ENCODE assay signal across 21 cellular contexts in the genomic region with DNA sequence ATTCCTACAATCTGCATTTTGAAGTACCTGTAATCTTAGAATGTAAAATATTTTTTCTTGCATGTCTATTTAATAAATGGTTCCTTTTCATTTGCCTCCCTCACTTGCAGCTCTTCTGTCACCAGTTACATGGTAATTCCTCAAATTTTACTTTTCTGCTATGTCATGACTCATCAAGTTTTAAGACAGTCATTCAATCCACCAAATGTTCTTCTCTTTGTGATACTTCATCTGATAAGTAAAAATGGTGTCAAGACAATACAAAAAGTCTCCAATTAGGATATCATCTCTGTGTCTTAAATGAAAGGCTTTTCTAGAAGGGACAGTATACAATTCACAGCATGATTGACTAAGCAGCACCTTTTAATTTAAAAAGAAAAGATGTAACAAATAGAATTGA.
DNase-seq lines count a peak whose midpoint lies in the region; ATAC-seq, FAIRE-seq and TF ChIP-seq lines count a peak whose summit lies in the region.
"Had no signal": no experiment of that assay in that cellular context is flagged by ENCODE, and none has a peak within 500 bp of the region (broad histone marks: within the 10 kb centered on the region; RNA-seq: fewer than 3 reads in every experiment).

No MANE protein-coding gene starts in this region.

- ATAC-seq in HepG2 (no peak), right lobe of liver (no peak), K562 (peak; percentile 46), GM18511 (IDR thresholded peaks at IDR 0.05; ENCODE audit: unreplicated experiment) (no peak)
- ATAC-seq: CD8-positive, alpha-beta T cell; GM12878; HCT116 had no signal

- no peak overlapping the region for H2AFZ ChIP-seq in HepG2 (ENCODE audit: low read length)
- H2AFZ ChIP-seq in K562 (ENCODE audit: low read depth, low read length) = 0 out of 2 replicates have a peak overlapping the region, but pooled peaks have one; percentile 18
- H2AFZ ChIP-seq: GM23248 had no signal

- no peak for TF ChIP-seq CTCF in HepG2 (CRISPR knock-in tag; IDR thresholded peaks at IDR 0.05)
- TF ChIP-seq CTCF in right lobe of liver (IDR thresholded peaks at IDR 0.05) = no peak
- no peak for TF ChIP-seq CTCF in K562 (IDR thresholded peaks at IDR 0.05 in 2 of 3, conservative IDR thresholded peaks at IDR 0.05 in 1 of 3; ENCODE audit: insufficient read depth in 2 of 3, low read depth in 1 of 3, low read length in 3 of 3)

- no peak for TF ChIP-seq POLR2A in HepG2 (IDR thresholded peaks at IDR 0.05; ENCODE audit: insufficient read depth in 1 of 2, low read depth in 2 of 2, low read length in 2 of 2)
- no peak for TF ChIP-seq POLR2A in right lobe of liver (IDR thresholded peaks at IDR 0.05)
- TF ChIP-seq POLR2A in K562 (conservative IDR thresholded peaks at IDR 0.05) = no peak

- no peaks in the 10 kb centered on the region for H4K20me1 ChIP-seq in HepG2 (ENCODE audit: insufficient read depth, low read length)
- H4K20me1 ChIP-seq in K562 (replicated peaks; ENCODE audit: control insufficient read depth, insufficient read depth, low read length) = no peaks in the 10 kb centered on the region
- H4K20me1 ChIP-seq: BLaER1 had no signal

- BruUV-seq in HepG2 (replicated peaks; lab: Mats Ljungman, UMichigan) = no TSS peak
- no TSS peak for BruUV-seq in K562 (replicated peaks; lab: Mats Ljungman, UMichigan)

- H3K9me1 ChIP-seq in K562 (ENCODE audit: control insufficient read depth, insufficient read depth, low read length) = no peaks in the 10 kb centered on the region

- H3K4me2 ChIP-seq in HepG2 (ENCODE audit: low read depth, low read length) (no peak overlapping the region), K562 (ENCODE audit: insufficient read depth, low read length) (no peak overlapping the region)
- H3K4me2 ChIP-seq: BLaER1 had no signal

- POLR2A ChIA-PET in HepG2 (lab: Yijun Ruan, JAX) = no interaction called here
- POLR2A ChIA-PET in K562 (lab: Yijun Ruan, JAX) = no interaction called here

- no peaks in the 10 kb centered on the region for H3K27me3 ChIP-seq in HepG2 (ENCODE audit: control insufficient read depth in 1 of 2, insufficient read depth in 2 of 2, low read length in 2 of 2)
- H3K27me3 ChIP-seq in right lobe of liver = no peaks in the 10 kb centered on the region
- H3K27me3 ChIP-seq in K562 (ENCODE audit: control insufficient read depth in 2 of 2, insufficient read depth in 2 of 2, low read length in 2 of 2) = no peaks in the 10 kb centered on the region
- H3K27me3 ChIP-seq: BLaER1 had no signal

- H3K9ac ChIP-seq in HepG2 (ENCODE audit: insufficient read depth, low read depth, low read length) (no peak overlapping the region), K562 (ENCODE audit: insufficient read depth in 1 of 2, low read depth in 2 of 2, low read length in 2 of 2) (no peak overlapping the region)
- H3K9ac ChIP-seq: BLaER1, GM23248 had no signal

- CTCF ChIA-PET in HepG2 (lab: Yijun Ruan, JAX; ENCODE audit: low intra/inter-chr PET ratio, low total read pairs) (no interaction called here), K562 (lab: Yijun Ruan, JAX; ENCODE audit: low intra/inter-chr PET ratio) (no interaction called here)

- no peak for FAIRE-seq in HepG2 (lab: Jason Lieb, UNC)
- FAIRE-seq in K562 (lab: Jason Lieb, UNC) = no peak
- FAIRE-seq: D721Med, GM12878, GM19239 had no signal

- H3K27ac ChIP-seq in HepG2 (ENCODE audit: extremely low read length, insufficient read depth, low read length) (no peak overlapping the region), right lobe of liver (no peak overlapping the region), K562 (ENCODE audit: extremely low read depth, low read depth, low read length) (peak overlapping the region; percentile 25; the same call in 1 of the 3 replicates)
- H3K27ac ChIP-seq: BLaER1, C4-2B, GM23248 had no signal

- no peak overlapping the region for H3K4me3 ChIP-seq in HepG2 (replicated peaks in 1 of 3; ENCODE audit: insufficient read depth in 1 of 3, low read depth in 2 of 3, low read length in 3 of 3)
- no peak overlapping the region for H3K4me3 ChIP-seq in right lobe of liver
- no peak overlapping the region for H3K4me3 ChIP-seq in K562
- H3K4me3 ChIP-seq: BLaER1, GM12878, GM23248 had no signal

- no peaks in the 10 kb centered on the region for H3K36me3 ChIP-seq in HepG2 (replicated peaks in 1 of 2; ENCODE audit: control insufficient read depth in 1 of 2, insufficient read depth in 2 of 2, low read length in 2 of 2)
- H3K36me3 ChIP-seq in right lobe of liver = no peaks in the 10 kb centered on the region
- no peaks in the 10 kb centered on the region for H3K36me3 ChIP-seq in K562 (ENCODE audit: control insufficient read depth, insufficient read depth, low read length)
- H3K36me3 ChIP-seq: BLaER1 had no signal

- H3K79me2 ChIP-seq in HepG2 (ENCODE audit: insufficient read depth, low read length) (no peaks in the 10 kb centered on the region), K562 (ENCODE audit: control insufficient read depth, insufficient read depth, low read length) (no peaks in the 10 kb centered on the region)

- TF ChIP-seq RAD21 in HepG2 (CRISPR knock-in tag; IDR thresholded peaks at IDR 0.05) (no peak), K562 (CRISPR knock-in tag; conservative IDR thresholded peaks at IDR 0.05 in 1 of 2, IDR thresholded peaks at IDR 0.05 in 1 of 2) (no peak)

- no peak for TF ChIP-seq EP300 in HepG2 (IDR thresholded peaks at IDR 0.05; ENCODE audit: low read depth in 2 of 2, low read length in 2 of 2)
- TF ChIP-seq EP300 in HepG2 (CRISPR knock-in tag; IDR thresholded peaks at IDR 0.05; ENCODE audit: borderline replicate concordance) = no peak
- TF ChIP-seq EP300 in K562 (IDR thresholded peaks at IDR 0.05; ENCODE audit: low read length) = no peak

- in situ Hi-C loops in HepG2 (cut with HindIII; ENCODE audit: extremely low pct_ligation_motif_present, low pct_unique_long_range_greater_than_20kb) (no loop called here), KBM-7 (cut with MboI; ENCODE audit: low pct_unique_long_range_greater_than_20kb, low sequenced_read_pairs) (no loop called here), K562 (cut with MboI) (no loop called here)

- H3K4me1 ChIP-seq in HepG2 (ENCODE audit: insufficient read depth, low read length) (no peaks in the 10 kb centered on the region), right lobe of liver (no peaks in the 10 kb centered on the region), K562 (replicated peaks in 1 of 2; ENCODE audit: control insufficient read depth in 2 of 2, insufficient read depth in 2 of 2, low read length in 2 of 2) (peaks cover 0 to 3% of the 10 kb centered on the region in 2 experiments; a peak in 1 of 5 replicates)
- H3K4me1 ChIP-seq: BLaER1 had no signal

- DNase-seq in HepG2 (ENCODE audit: low spot score) = no peak
- no peak for DNase-seq in right lobe of liver
- peak; percentile 13 for DNase-seq in KBM-7
- DNase-seq in K562 (ENCODE audit: extremely low read depth in 1 of 4, low spot score in 3 of 4) = peak in 1 of 4 experiments; percentile 20
- no peak for DNase-seq in activated CD4-positive, alpha-beta T cell treated with anti-CD3 and anti-CD28 coated beads for 1 hour
- DNase-seq in kidney tubule cell (ENCODE audit: low spot score) = no peak
- DNase-seq: CD4-positive, CD25-positive, alpha-beta regulatory T cell; CD8-positive, alpha-beta T cell; DMS 273 treated with DMSO at 0.1 percent for 48 hours; DMS79; EL; GDM1; GM23248; H9 had no signal

- intact Hi-C loops in HepG2 (cut with micrococcal nuclease; ENCODE audit: unreplicated experiment) = no loop called here
- intact Hi-C loops in right lobe of liver (cut with DNase I) = no loop called here
- intact Hi-C loops in K562 (cut with micrococcal nuclease) = no loop called here

- H3K9me3 ChIP-seq in HepG2 (ENCODE audit: low read length) (no peaks in the 10 kb centered on the region), right lobe of liver (no peaks in the 10 kb centered on the region), K562 (replicated peaks; ENCODE audit: control insufficient read depth, insufficient read depth, low read depth, low read length) (no peaks in the 10 kb centered on the region; the same call in 1 of the 2 replicates)
- H3K9me3 ChIP-seq: BLaER1 had no signal

TF ChIP-seq in HepG2, 621 proteins besides CTCF, POLR2A, EP300 and RAD21:
- TF ChIP-seq NFE2L2 (IDR thresholded peaks at IDR 0.05; ENCODE audit: low read length) (peak; percentile 52), MAFK (conservative IDR thresholded peaks at IDR 0.05 in 1 of 2, IDR thresholded peaks at IDR 0.05 in 1 of 2; ENCODE audit: low read length in 2 of 2) (0 out of 4 replicates have a peak, but pooled peaks of 1 of the 2 experiments have one; percentile 24), NAIF1 (CRISPR knock-in tag; IDR thresholded peaks at IDR 0.05; ENCODE audit: borderline replicate concordance) (no peak), CREB1 (IDR thresholded peaks at IDR 0.05) (0 out of 2 replicates have a peak, but pooled peaks have one; percentile 2), CREB1 (CRISPR knock-in tag; IDR thresholded peaks at IDR 0.05) (no peak)

TF ChIP-seq in K562, 482 proteins besides CTCF, POLR2A, EP300 and RAD21 (continues in another document):
- TF ChIP-seq C11orf30 (IDR thresholded peaks at IDR 0.05; ENCODE audit: low read depth) (peak; percentile 90), BCOR (IDR thresholded peaks at IDR 0.05) (no peak)
- TF ChIP-seq, protein P1, sequence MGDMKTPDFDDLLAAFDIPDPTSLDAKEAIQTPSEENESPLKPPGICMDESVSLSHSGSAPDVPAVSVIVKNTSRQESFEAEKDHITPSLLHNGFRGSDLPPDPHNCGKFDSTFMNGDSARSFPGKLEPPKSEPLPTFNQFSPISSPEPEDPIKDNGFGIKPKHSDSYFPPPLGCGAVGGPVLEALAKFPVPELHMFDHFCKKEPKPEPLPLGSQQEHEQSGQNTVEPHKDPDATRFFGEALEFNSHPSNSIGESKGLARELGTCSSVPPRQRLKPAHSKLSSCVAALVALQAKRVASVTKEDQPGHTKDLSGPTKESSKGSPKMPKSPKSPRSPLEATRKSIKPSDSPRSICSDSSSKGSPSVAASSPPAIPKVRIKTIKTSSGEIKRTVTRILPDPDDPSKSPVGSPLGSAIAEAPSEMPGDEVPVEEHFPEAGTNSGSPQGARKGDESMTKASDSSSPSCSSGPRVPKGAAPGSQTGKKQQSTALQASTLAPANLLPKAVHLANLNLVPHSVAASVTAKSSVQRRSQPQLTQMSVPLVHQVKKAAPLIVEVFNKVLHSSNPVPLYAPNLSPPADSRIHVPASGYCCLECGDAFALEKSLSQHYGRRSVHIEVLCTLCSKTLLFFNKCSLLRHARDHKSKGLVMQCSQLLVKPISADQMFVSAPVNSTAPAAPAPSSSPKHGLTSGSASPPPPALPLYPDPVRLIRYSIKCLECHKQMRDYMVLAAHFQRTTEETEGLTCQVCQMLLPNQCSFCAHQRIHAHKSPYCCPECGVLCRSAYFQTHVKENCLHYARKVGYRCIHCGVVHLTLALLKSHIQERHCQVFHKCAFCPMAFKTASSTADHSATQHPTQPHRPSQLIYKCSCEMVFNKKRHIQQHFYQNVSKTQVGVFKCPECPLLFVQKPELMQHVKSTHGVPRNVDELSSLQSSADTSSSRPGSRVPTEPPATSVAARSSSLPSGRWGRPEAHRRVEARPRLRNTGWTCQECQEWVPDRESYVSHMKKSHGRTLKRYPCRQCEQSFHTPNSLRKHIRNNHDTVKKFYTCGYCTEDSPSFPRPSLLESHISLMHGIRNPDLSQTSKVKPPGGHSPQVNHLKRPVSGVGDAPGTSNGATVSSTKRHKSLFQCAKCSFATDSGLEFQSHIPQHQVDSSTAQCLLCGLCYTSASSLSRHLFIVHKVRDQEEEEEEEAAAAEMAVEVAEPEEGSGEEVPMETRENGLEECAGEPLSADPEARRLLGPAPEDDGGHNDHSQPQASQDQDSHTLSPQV (IDR thresholded peaks at IDR 0.05) = 0 out of 2 replicates have a peak, but pooled peaks have one; percentile 28
